1 cellular context compared by ENCODE assay signal in genomic region chr10:28532509-28533314, GRCh38.
TF ChIP-seq lines count a peak whose summit lies in the region.

WAC (plus strand) TSS chr10:28533118; CDS start chr10:28533580, 462 bp downstream.

TF ChIP-seq in K562, 482 proteins besides CTCF, POLR2A, EP300 and RAD21 (continued from another document and continues in another):
- TF ChIP-seq, protein P1, sequence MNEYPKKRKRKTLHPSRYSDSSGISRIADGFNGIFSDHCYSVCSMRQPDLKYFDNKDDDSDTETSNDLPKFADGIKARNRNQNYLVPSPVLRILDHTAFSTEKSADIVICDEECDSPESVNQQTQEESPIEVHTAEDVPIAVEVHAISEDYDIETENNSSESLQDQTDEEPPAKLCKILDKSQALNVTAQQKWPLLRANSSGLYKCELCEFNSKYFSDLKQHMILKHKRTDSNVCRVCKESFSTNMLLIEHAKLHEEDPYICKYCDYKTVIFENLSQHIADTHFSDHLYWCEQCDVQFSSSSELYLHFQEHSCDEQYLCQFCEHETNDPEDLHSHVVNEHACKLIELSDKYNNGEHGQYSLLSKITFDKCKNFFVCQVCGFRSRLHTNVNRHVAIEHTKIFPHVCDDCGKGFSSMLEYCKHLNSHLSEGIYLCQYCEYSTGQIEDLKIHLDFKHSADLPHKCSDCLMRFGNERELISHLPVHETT (CRISPR knock-in tag; conservative IDR thresholded peaks at IDR 0.05 in 1 of 2, IDR thresholded peaks at IDR 0.05 in 1 of 2) = peak in 1 of 2 experiments; percentile 73; a peak in 2 of 4 replicates
- TF ChIP-seq ZNF583 (CRISPR knock-in tag; IDR thresholded peaks at IDR 0.05) = no peak; the same call in 1 of the 2 replicates
- TF ChIP-seq, protein P2, sequence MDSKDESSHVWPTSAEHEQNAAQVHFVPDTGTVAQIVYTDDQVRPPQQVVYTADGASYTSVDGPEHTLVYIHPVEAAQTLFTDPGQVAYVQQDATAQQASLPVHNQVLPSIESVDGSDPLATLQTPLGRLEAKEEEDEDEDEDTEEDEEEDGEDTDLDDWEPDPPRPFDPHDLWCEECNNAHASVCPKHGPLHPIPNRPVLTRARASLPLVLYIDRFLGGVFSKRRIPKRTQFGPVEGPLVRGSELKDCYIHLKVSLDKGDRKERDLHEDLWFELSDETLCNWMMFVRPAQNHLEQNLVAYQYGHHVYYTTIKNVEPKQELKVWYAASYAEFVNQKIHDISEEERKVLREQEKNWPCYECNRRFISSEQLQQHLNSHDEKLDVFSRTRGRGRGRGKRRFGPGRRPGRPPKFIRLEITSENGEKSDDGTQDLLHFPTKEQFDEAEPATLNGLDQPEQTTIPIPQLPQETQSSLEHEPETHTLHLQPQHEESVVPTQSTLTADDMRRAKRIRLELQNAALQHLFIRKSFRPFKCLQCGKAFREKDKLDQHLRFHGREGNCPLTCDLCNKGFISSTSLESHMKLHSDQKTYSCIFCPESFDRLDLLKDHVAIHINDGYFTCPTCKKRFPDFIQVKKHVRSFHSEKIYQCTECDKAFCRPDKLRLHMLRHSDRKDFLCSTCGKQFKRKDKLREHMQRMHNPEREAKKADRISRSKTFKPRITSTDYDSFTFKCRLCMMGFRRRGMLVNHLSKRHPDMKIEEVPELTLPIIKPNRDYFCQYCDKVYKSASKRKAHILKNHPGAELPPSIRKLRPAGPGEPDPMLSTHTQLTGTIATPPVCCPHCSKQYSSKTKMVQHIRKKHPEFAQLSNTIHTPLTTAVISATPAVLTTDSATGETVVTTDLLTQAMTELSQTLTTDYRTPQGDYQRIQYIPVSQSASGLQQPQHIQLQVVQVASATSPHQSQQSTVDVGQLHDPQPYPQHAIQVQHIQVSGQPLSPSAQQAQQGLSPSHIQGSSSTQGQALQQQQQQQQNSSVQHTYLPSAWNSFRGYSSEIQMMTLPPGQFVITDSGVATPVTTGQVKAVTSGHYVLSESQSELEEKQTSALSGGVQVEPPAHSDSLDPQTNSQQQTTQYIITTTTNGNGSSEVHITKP (IDR thresholded peaks at IDR 0.05; ENCODE audit: partially characterized antibody) = no peak
- peak; percentile 86 for TF ChIP-seq GABPB1 (CRISPR knock-in tag; IDR thresholded peaks at IDR 0.05)
- 0 out of 2 replicates have a peak, but pooled peaks have one; percentile 56 for TF ChIP-seq ZBTB33 (CRISPR knock-in tag; IDR thresholded peaks at IDR 0.05)
- no peak for TF ChIP-seq HBP1 (CRISPR knock-in tag; IDR thresholded peaks at IDR 0.05)
- no peak for TF ChIP-seq ZC3H11A (IDR thresholded peaks at IDR 0.05; ENCODE audit: low read depth, low read length)
- no peak for TF ChIP-seq ZNF764 (CRISPR knock-in tag; IDR thresholded peaks at IDR 0.05; ENCODE audit: low read depth)
- TF ChIP-seq RBFOX2 (IDR thresholded peaks at IDR 0.05; ENCODE audit: low read depth, low read length) = peak; percentile 99
- TF ChIP-seq FOXA1 (IDR thresholded peaks at IDR 0.05; ENCODE audit: borderline replicate concordance) = no peak
- TF ChIP-seq CGGBP1 (CRISPR knock-in tag; IDR thresholded peaks at IDR 0.05) = peak; percentile 77; the same call in 1 of the 2 replicates
- TF ChIP-seq NCOA4 (IDR thresholded peaks at IDR 0.05; ENCODE audit: partially characterized antibody) = no peak
- no peak for TF ChIP-seq THAP7 (CRISPR knock-in tag; IDR thresholded peaks at IDR 0.05)
- TF ChIP-seq, protein P3, sequence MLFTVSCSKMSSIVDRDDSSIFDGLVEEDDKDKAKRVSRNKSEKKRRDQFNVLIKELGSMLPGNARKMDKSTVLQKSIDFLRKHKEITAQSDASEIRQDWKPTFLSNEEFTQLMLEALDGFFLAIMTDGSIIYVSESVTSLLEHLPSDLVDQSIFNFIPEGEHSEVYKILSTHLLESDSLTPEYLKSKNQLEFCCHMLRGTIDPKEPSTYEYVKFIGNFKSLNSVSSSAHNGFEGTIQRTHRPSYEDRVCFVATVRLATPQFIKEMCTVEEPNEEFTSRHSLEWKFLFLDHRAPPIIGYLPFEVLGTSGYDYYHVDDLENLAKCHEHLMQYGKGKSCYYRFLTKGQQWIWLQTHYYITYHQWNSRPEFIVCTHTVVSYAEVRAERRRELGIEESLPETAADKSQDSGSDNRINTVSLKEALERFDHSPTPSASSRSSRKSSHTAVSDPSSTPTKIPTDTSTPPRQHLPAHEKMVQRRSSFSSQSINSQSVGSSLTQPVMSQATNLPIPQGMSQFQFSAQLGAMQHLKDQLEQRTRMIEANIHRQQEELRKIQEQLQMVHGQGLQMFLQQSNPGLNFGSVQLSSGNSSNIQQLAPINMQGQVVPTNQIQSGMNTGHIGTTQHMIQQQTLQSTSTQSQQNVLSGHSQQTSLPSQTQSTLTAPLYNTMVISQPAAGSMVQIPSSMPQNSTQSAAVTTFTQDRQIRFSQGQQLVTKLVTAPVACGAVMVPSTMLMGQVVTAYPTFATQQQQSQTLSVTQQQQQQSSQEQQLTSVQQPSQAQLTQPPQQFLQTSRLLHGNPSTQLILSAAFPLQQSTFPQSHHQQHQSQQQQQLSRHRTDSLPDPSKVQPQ (CRISPR knock-in tag; IDR thresholded peaks at IDR 0.05; ENCODE audit: borderline replicate concordance) = no peak
- TF ChIP-seq ZSCAN29 (IDR thresholded peaks at IDR 0.05) = no peak
- peak; percentile 92 for TF ChIP-seq TAF9B (IDR thresholded peaks at IDR 0.05; ENCODE audit: partially characterized antibody)
- no peak for TF ChIP-seq TAF15 (IDR thresholded peaks at IDR 0.05; ENCODE audit: low read depth, low read length)
- TF ChIP-seq ZNF197 (CRISPR knock-in tag; IDR thresholded peaks at IDR 0.05; ENCODE audit: low read depth) = no peak
- TF ChIP-seq ATF3 (IDR thresholded peaks at IDR 0.05) = no peak
- TF ChIP-seq ATF3 (CRISPR knock-in tag; conservative IDR thresholded peaks at IDR 0.05) = no peak; the same call in 1 of the 2 replicates
- TF ChIP-seq CHD4 (IDR thresholded peaks at IDR 0.05; ENCODE audit: insufficient read depth, insufficient replicate concordance, low read depth, low read length, poor library complexity, severe bottlenecking) = no peak
- no peak for TF ChIP-seq PYGO2 (tag; IDR thresholded peaks at IDR 0.05)
- no peak for TF ChIP-seq ZBTB49 (CRISPR knock-in tag; IDR thresholded peaks at IDR 0.05; ENCODE audit: borderline replicate concordance)
- peak; percentile 60; the same call in 1 of the 2 replicates for TF ChIP-seq ZNF431 (CRISPR knock-in tag; IDR thresholded peaks at IDR 0.05)
- TF ChIP-seq MAZ (CRISPR knock-in tag; conservative IDR thresholded peaks at IDR 0.05 in 1 of 2, IDR thresholded peaks at IDR 0.05 in 1 of 2) = peak; percentile 95 to 99
- no peak for TF ChIP-seq ARNT (IDR thresholded peaks at IDR 0.05)
- TF ChIP-seq DIDO1 (tag; IDR thresholded peaks at IDR 0.05; ENCODE audit: low read depth) = no peak
- TF ChIP-seq ASH1L (IDR thresholded peaks at IDR 0.05; ENCODE audit: borderline replicate concordance, low read depth, partially characterized antibody) = no peak
- no peak for TF ChIP-seq POLR3G (IDR thresholded peaks at IDR 0.05; ENCODE audit: extremely low read depth, insufficient read length, insufficient replicate concordance)
- TF ChIP-seq CHCHD3 (CRISPR knock-in tag; IDR thresholded peaks at IDR 0.05) = no peak
- no peak for TF ChIP-seq E2F5 (CRISPR knock-in tag; IDR thresholded peaks at IDR 0.05)
- TF ChIP-seq FUS (optimal IDR thresholded peaks at IDR 0.05; ENCODE audit: low read depth, low read length) = no peak
- no peak for TF ChIP-seq HLTF (IDR thresholded peaks at IDR 0.05)
- TF ChIP-seq, protein P4, sequence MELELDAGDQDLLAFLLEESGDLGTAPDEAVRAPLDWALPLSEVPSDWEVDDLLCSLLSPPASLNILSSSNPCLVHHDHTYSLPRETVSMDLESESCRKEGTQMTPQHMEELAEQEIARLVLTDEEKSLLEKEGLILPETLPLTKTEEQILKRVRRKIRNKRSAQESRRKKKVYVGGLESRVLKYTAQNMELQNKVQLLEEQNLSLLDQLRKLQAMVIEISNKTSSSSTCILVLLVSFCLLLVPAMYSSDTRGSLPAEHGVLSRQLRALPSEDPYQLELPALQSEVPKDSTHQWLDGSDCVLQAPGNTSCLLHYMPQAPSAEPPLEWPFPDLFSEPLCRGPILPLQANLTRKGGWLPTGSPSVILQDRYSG (tag; conservative IDR thresholded peaks at IDR 0.05; ENCODE audit: low read depth) = no peak
- TF ChIP-seq ZHX1 (conservative IDR thresholded peaks at IDR 0.05; ENCODE audit: low read length) = no peak
- TF ChIP-seq HNRNPLL (IDR thresholded peaks at IDR 0.05; ENCODE audit: low read depth, low read length, poor library complexity, severe bottlenecking) = peak; percentile 46
- TF ChIP-seq SIRT6 (IDR thresholded peaks at IDR 0.05; ENCODE audit: low read depth, low read length) = no peak
